In genomic region chr1:84750110-84750509, GRCh38 we compare ENCODE assay signal across 14 cellular contexts.
"Had no signal": no experiment of that assay in that cellular context is flagged by ENCODE, and none has a peak within 500 bp of the region (broad histone marks: within the 10 kb centered on the region; RNA-seq: fewer than 3 reads in every experiment).

No MANE protein-coding gene starts in this region.

- H3K79me2 ChIP-seq: hepatocyte had no signal

- H2AFZ ChIP-seq: hepatocyte had no signal

- H3K36me3 ChIP-seq: left lung, neutrophil had no signal

- H3K4me2 ChIP-seq: hepatocyte had no signal

- H3K4me3 ChIP-seq: hepatocyte, left lung had no signal

- H3K27me3 ChIP-seq: hepatocyte had no signal

- ATAC-seq: activated CD8-positive, alpha-beta T cell treated with anti-CD3 and anti-CD28 coated beads for 36 hours; naive thymus-derived CD8-positive, alpha-beta T cell; right cardiac atrium; stimulated activated naive CD8-positive, alpha-beta T cell treated with anti-CD3 and anti-CD28 coated beads, Interleukin-15, amount 100 ng/mL, for 72 hours had no signal

- H3K4me1 ChIP-seq: left lung had no signal

- DNase-seq: activated B cell treated with CpG ODN at 0.5 μM for 24 hours; activated CD8-positive, alpha-beta T cell treated with anti-CD3 and anti-CD28 coated beads for 36 hours; activated effector memory CD4-positive, alpha-beta T cell treated with Interleukin-2 at 50 U/mL for 16 hours; activated T-cell treated with anti-CD3 and anti-CD28 coated beads, Interleukin-2, amount 50 U/mL, for 4 hours; cortex of kidney; effector CD8-positive, alpha-beta T cell; islet precursor cell; left lung; naive thymus-derived CD8-positive, alpha-beta T cell; right cardiac atrium; small intestine; stimulated activated naive CD8-positive, alpha-beta T cell treated with anti-CD3 and anti-CD28 coated beads, Interleukin-15, amount 100 ng/mL, for 72 hours had no signal

- H3K27ac ChIP-seq: hepatocyte, left lung, neutrophil had no signal

- H3K9me3 ChIP-seq: left lung, neutrophil had no signal
